Comparison of ENCODE assay signal across 1 cellular context in genomic region chr7:148729984-148730733, GRCh38.
TF ChIP-seq lines count a peak whose summit lies in the region.

No MANE protein-coding gene starts in this region.

TF ChIP-seq in H1, 55 proteins besides CTCF, POLR2A, EP300 and RAD21 (continued from another document):
- TF ChIP-seq CHD2 (IDR thresholded peaks at IDR 0.05; ENCODE audit: low read length), result no peak
- TF ChIP-seq POU5F1 (IDR thresholded peaks at IDR 0.05; ENCODE audit: low read depth, low read length), result no peak
- no peak for TF ChIP-seq BRCA1 (IDR thresholded peaks at IDR 0.05; ENCODE audit: low read depth, low read length)
- TF ChIP-seq SAP30 (IDR thresholded peaks at IDR 0.05; ENCODE audit: insufficient read depth, insufficient replicate concordance, low read length), result no peak
- TF ChIP-seq E2F6 (IDR thresholded peaks at IDR 0.05), result no peak
- TF ChIP-seq ZNF274 (IDR thresholded peaks at IDR 0.05; ENCODE audit: borderline replicate concordance, extremely low read depth, low read length), result no peak
- TF ChIP-seq CEBPB (IDR thresholded peaks at IDR 0.05; ENCODE audit: low read depth, low read length), result no peak
- no peak for TF ChIP-seq POLR2AphosphoS5 (IDR thresholded peaks at IDR 0.05; ENCODE audit: low read depth, low read length)
- TF ChIP-seq ATF3 (IDR thresholded peaks at IDR 0.05; ENCODE audit: insufficient read depth, low read depth, low read length), result no peak
- no peak for TF ChIP-seq JUN (IDR thresholded peaks at IDR 0.05; ENCODE audit: low read depth, low read length)
- no peak for TF ChIP-seq RFX5 (IDR thresholded peaks at IDR 0.05; ENCODE audit: borderline replicate concordance, low read depth, low read length)
